In the genomic region with DNA sequence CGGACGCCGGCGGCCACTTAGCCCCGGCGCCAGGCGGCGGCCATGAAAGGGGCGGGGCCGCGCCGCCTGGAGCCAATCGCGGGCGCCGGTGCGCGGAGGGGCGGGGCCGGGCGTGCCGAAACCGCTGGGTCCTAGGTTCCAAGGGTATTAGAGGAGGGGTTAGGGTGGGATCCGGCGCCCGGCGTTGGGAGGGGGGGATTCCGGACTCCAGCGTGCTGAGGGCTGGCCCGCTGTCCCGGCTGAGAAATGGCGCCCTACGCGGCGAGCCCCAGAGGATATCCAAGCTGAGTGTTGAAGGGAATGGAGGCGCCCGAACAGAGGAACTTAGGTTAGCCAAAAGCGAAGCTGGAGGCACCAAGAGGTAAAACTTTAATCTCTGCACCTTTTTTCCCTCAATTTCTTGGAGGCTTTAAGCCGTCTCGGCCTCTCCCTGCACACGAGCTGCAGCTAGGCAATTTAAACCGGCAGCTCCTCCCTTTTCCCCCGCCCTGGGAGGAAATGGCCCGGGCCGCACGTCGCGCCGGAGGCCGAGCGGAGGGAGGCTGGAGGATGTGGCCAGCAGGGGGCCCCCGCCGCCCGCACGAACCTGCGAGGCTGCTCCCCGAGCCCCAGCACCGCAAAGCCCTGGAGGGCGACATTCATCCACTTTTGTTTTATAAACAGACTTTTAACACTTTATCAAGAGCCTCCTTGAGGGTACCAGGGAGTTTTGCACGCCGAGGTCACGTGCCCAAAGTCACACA, we compare ENCODE assay signal across 8 cellular contexts. TPM values are rescaled to one million over a fixed set of nuclear protein-coding genes. Genes with fewer than 3 reads are reported as not detected.
A peak's percentile ranks its signal among the peaks of the same experiment; 100 is the strongest.
DNase-seq lines count a peak whose midpoint lies in the region; ATAC-seq and TF ChIP-seq lines count a peak whose summit lies in the region.

A gene with protein sequence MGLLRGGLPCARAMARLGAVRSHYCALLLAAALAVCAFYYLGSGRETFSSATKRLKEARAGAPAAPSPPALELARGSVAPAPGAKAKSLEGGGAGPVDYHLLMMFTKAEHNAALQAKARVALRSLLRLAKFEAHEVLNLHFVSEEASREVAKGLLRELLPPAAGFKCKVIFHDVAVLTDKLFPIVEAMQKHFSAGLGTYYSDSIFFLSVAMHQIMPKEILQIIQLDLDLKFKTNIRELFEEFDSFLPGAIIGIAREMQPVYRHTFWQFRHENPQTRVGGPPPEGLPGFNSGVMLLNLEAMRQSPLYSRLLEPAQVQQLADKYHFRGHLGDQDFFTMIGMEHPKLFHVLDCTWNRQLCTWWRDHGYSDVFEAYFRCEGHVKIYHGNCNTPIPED (minus strand): TSS at position 44 of the 743 bp plus-strand sequence. CDS start 101 bp downstream, outside the sequence.

- POLR2A ChIA-PET in SK-N-SH (lab: Yijun Ruan, JAX) = interaction anchor here (0.9 to 2.9 kb wide), 4 partner anchors 171 to 584 kb away, joined by 3 to 10 read pairs (median 8); a partner anchor contains a TSS

- no peaks in the 10 kb centered on the region for H3K9me3 Mint-ChIP-seq in activated naive CD4-positive, alpha-beta T cell treated with anti-CD3 and anti-CD28 coated beads, Interleukin-2, amount 50 U/mL, for 72 hours
- no peaks in the 10 kb centered on the region for H3K9me3 Mint-ChIP-seq in osteocyte (ENCODE audit: unreplicated experiment)

- TF ChIP-seq CTCF in GM10266 (IDR thresholded peaks at IDR 0.05; ENCODE audit: control insufficient read depth, insufficient read depth, low read depth, missing control alignments) = peak; percentile 100
- TF ChIP-seq CTCF in SK-N-SH (IDR thresholded peaks at IDR 0.05) = peak; percentile 96
- TF ChIP-seq CTCF in osteocyte (IDR thresholded peaks at IDR 0.05) = peak; percentile 98
- TF ChIP-seq CTCF in testis (IDR thresholded peaks at IDR 0.05) = peak; percentile 93 to 98 (median 95)

- ATAC-seq in HG02610 (IDR thresholded peaks at IDR 0.05; ENCODE audit: unreplicated experiment) = peak; percentile 88
- peak; percentile 89 for ATAC-seq in activated naive CD4-positive, alpha-beta T cell treated with anti-CD3 and anti-CD28 coated beads, Interleukin-2, amount 50 U/mL, for 72 hours

- H3K27ac Mint-ChIP-seq in activated naive CD4-positive, alpha-beta T cell treated with anti-CD3 and anti-CD28 coated beads, Interleukin-2, amount 50 U/mL, for 72 hours = peak within 1 kb of the TSS; percentile 62 to 91
- H3K27ac Mint-ChIP-seq in osteocyte (ENCODE audit: unreplicated experiment) = peak within 1 kb of the TSS; percentile 76

- CTCF ChIA-PET in SK-N-SH (lab: Yijun Ruan, JAX) = interaction anchor here (0.6 to 5.9 kb wide), 82 partner anchors 9 to 1437 kb away, joined by 3 to 216 read pairs (median 4); a partner anchor contains a TSS

- peaks cover 30% of the 10 kb centered on the region for H3K79me2 ChIP-seq in SK-N-SH (ENCODE audit: insufficient read depth)

- intact Hi-C loops in testis (cut with DNase I; ENCODE audit: low total_unique reads) = loop anchor here (5.0 kb wide), 1 partner anchor 251 kb away; no protein-coding TSS in a partner anchor

- no peaks in the 10 kb centered on the region for H3K9me2 ChIP-seq in SK-N-SH

- TF ChIP-seq POLR2A in testis (IDR thresholded peaks at IDR 0.05) = no peak

- H3K4me1 Mint-ChIP-seq in osteocyte (ENCODE audit: unreplicated experiment) = peaks cover 20% of the 10 kb centered on the region

- peak within 1 kb of the TSS; percentile 73 for H3K9ac ChIP-seq in SK-N-SH

- H3K4me3 ChIP-seq in SK-N-SH (ENCODE audit: low read depth in 2 of 2, low read length in 1 of 2) (peak within 1 kb of the TSS; percentile 84 to 86), testis (peak within 1 kb of the TSS; percentile 81 to 82)

- WGBS in SK-N-SH (ENCODE audit: low lambda C conversion rate) = 3% methylated on average over 32 of the region's 62 CpGs
- 0 to 1% methylated on average over 38 to 40 of the region's 62 CpGs for WGBS in testis, 2 donors

- H3K4me3 Mint-ChIP-seq in osteocyte (ENCODE audit: unreplicated experiment) = peak within 1 kb of the TSS; percentile 84

- peaks cover 6% of the 10 kb centered on the region; the same call in 1 of the 2 replicates for H4K20me1 ChIP-seq in SK-N-SH (ENCODE audit: insufficient read depth)

- H3K36me3 ChIP-seq in SK-N-SH (replicated peaks in 1 of 2; ENCODE audit: control insufficient read depth in 1 of 2, insufficient read depth in 2 of 2, low read length in 1 of 2) = peaks cover 9 to 16% of the 10 kb centered on the region in 2 experiments
- no peaks in the 10 kb centered on the region for H3K36me3 ChIP-seq in testis (ENCODE audit: low read depth, missing control alignments)

- H2AFZ ChIP-seq in SK-N-SH (ENCODE audit: low read depth) = peak within 1 kb of the TSS; percentile 96

- H3K27me3 Mint-ChIP-seq in osteocyte (ENCODE audit: unreplicated experiment) = no peaks in the 10 kb centered on the region

- DNase-seq in GM10266 (ENCODE audit: extremely low spot score) (peak; percentile 97), NCI-H1048 (lab: John Stamatoyannopoulos, UW) (peak; percentile 87), SK-N-SH (peak; percentile 96), glomerular visceral epithelial cell (ENCODE audit: extremely low spot score) (peak; percentile 87), osteocyte (ENCODE audit: extremely low spot score, unreplicated experiment) (peak; percentile 97), testis (peak; percentile 92)
- peak; percentile 90 to 93 for DNase-seq in activated naive CD4-positive, alpha-beta T cell treated with anti-CD3 and anti-CD28 coated beads, Interleukin-2, amount 50 U/mL, for 72 hours (ENCODE audit: low spot score in 2 of 2)

- peak within 1 kb of the TSS; percentile 99 for H3K4me2 ChIP-seq in SK-N-SH

- no peaks in the 10 kb centered on the region for H3K27me3 ChIP-seq in SK-N-SH (ENCODE audit: insufficient read depth)
- no peaks in the 10 kb centered on the region for H3K27me3 ChIP-seq in testis

- H3F3A ChIP-seq in SK-N-SH (replicated peaks; ENCODE audit: insufficient read depth) = peaks cover 10% of the 10 kb centered on the region

- no peaks in the 10 kb centered on the region for H3K36me3 Mint-ChIP-seq in activated naive CD4-positive, alpha-beta T cell treated with anti-CD3 and anti-CD28 coated beads, Interleukin-2, amount 50 U/mL, for 72 hours
- H3K36me3 Mint-ChIP-seq in osteocyte (ENCODE audit: unreplicated experiment) = peaks cover 1% of the 10 kb centered on the region

- H3K9me3 ChIP-seq in SK-N-SH (no peaks in the 10 kb centered on the region), testis (no peaks in the 10 kb centered on the region)

- peaks cover 0 to 22% of the 10 kb centered on the region in 2 experiments; a peak in 2 of 4 replicates for H3K4me1 ChIP-seq in SK-N-SH (ENCODE audit: control insufficient read depth in 1 of 2, insufficient read depth in 2 of 2, low read depth in 1 of 2, low read length in 1 of 2)
- peaks cover 20% of the 10 kb centered on the region for H3K4me1 ChIP-seq in testis

- no peak for TF ChIP-seq EP300 in SK-N-SH (IDR thresholded peaks at IDR 0.05; ENCODE audit: borderline replicate concordance in 1 of 2, low read depth in 1 of 2, low read length in 1 of 2)

- H3K27ac ChIP-seq in SK-N-SH (ENCODE audit: low read depth in 2 of 2, low read length in 1 of 2) (peak within 1 kb of the TSS; percentile 82 to 94), testis (peak within 1 kb of the TSS; percentile 63 to 87)

- peak; percentile 94 for TF ChIP-seq RAD21 in SK-N-SH (IDR thresholded peaks at IDR 0.05; ENCODE audit: low read length)

TF ChIP-seq in SK-N-SH, 30 proteins besides CTCF, POLR2A, EP300 and RAD21 (continues in another document):
- TF ChIP-seq POLR2AphosphoS5 (IDR thresholded peaks at IDR 0.05; ENCODE audit: low read depth, low read length) (peak; percentile 60; the same call in 1 of the 2 replicates), CHD2 (IDR thresholded peaks at IDR 0.05; ENCODE audit: low read length, partially characterized antibody) (peak; percentile 40), GATA2 (CRISPR knock-in tag; IDR thresholded peaks at IDR 0.05) (no peak), FOXM1 (IDR thresholded peaks at IDR 0.05; ENCODE audit: low read depth) (0 out of 2 replicates have a peak, but pooled peaks have one; percentile 14), SMC3 (IDR thresholded peaks at IDR 0.05; ENCODE audit: low read depth, low read length) (peak; percentile 96), FOSL2 (IDR thresholded peaks at IDR 0.05; ENCODE audit: borderline replicate concordance, low read depth) (no peak), TCF12 (IDR thresholded peaks at IDR 0.05) (no peak), SIN3A (IDR thresholded peaks at IDR 0.05; ENCODE audit: borderline replicate concordance, low read depth, low read length) (peak; percentile 22; the same call in 1 of the 2 replicates), GABPA (IDR thresholded peaks at IDR 0.05; ENCODE audit: low read depth) (peak; percentile 42; the same call in 1 of the 2 replicates)
- TF ChIP-seq, protein P1, sequence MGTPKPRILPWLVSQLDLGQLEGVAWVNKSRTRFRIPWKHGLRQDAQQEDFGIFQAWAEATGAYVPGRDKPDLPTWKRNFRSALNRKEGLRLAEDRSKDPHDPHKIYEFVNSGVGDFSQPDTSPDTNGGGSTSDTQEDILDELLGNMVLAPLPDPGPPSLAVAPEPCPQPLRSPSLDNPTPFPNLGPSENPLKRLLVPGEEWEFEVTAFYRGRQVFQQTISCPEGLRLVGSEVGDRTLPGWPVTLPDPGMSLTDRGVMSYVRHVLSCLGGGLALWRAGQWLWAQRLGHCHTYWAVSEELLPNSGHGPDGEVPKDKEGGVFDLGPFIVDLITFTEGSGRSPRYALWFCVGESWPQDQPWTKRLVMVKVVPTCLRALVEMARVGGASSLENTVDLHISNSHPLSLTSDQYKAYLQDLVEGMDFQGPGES (IDR thresholded peaks at IDR 0.05; ENCODE audit: low read depth, low read length) = no peak
- TF ChIP-seq, protein P2, sequence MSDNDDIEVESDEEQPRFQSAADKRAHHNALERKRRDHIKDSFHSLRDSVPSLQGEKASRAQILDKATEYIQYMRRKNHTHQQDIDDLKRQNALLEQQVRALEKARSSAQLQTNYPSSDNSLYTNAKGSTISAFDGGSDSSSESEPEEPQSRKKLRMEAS (IDR thresholded peaks at IDR 0.05; ENCODE audit: low read depth) = peak; percentile 65

RNA-seq across cellular contexts. Expression of the gene that starts here (rescaled TPM):
- 22.1 and 22.6 TPM in 2 replicates for polyA plus RNA-seq in SK-N-SH (2012; rRNA removed)
- 16.8 and 22.2 TPM in 2 replicates for polyA plus RNA-seq in SK-N-SH (2012; cell fraction: cytosol; rRNA removed)
- polyA plus RNA-seq in SK-N-SH (2012; cell fraction: nucleus; rRNA removed) = 18.7 and 23.2 TPM in 2 replicates
- 1 to 10 TPM; 3.4 to 6.1 TPM for total RNA-seq in activated naive CD4-positive, alpha-beta T cell treated with anti-CD3 and anti-CD28 coated beads, Interleukin-2, amount 50 U/mL, for 72 hours
- 35.1 and 35.8 TPM in 2 replicates for total RNA-seq in osteocyte
- total RNA-seq in testis = 10 to 100 TPM; 11.1 to 12.5 TPM
- polyA plus RNA-seq in testis (ENCODE audit: insufficient read depth, low read depth, low replicate concordance) = 7.2 TPM

Comparison
In these comparisons a context has a peak if more than half of its experiments do, and no peak if none do; other contexts are left out.
1. Peak in every context shown above with its lines: DNase-seq, ATAC-seq, H3K4me3 ChIP-seq and H3K27ac ChIP-seq.